Comparison of ENCODE assay signal across 8 cellular contexts in the genomic region with DNA sequence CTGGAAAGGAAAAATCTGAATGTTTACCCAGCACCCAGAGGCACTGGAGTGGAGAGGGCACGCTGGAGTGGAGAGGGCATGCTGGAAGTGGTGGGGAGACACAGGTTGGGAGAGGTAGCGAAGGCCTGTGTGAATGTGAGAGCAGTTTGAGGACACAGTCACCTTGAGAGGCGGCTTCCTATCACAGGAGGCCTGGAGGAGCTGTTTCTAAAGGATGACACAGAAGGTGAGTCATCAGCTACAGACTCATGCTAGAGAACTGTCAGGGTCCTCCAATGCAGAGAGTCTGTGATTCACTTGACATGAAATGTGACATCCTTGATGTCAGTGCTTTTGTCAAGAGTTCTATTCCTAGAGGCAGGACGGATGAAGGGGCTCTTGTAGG. TPM values are rescaled to one million over a fixed set of nuclear protein-coding genes. Genes with fewer than 3 reads are reported as not detected.
DNase-seq lines count a peak whose midpoint lies in the region; ATAC-seq, FAIRE-seq and TF ChIP-seq lines count a peak whose summit lies in the region.

No MANE protein-coding gene starts in this region.

- H2AFZ ChIP-seq in ACC112 (ENCODE audit: low read length, unreplicated experiment) = no peak overlapping the region

- H3K27me3 ChIP-seq in ACC112 (ENCODE audit: insufficient read depth, low read length) = no peaks in the 10 kb centered on the region
- no peaks in the 10 kb centered on the region for H3K27me3 ChIP-seq in HUES6 (ENCODE audit: control insufficient read depth, insufficient read depth, low read length)
- no peaks in the 10 kb centered on the region for H3K27me3 ChIP-seq in left lung

- intact Hi-C loops in left lung (cut with DNase I) = no loop called here

- H3K79me2 ChIP-seq in ACC112 (ENCODE audit: control insufficient read depth, insufficient read depth, low read length, unreplicated experiment) = peaks cover 13% of the 10 kb centered on the region

- DNase-seq in amniotic epithelial cell (ENCODE audit: low read depth) (peak; percentile 82), left lung (no peak), urothelium cell line (ENCODE audit: low spot score) (peak; percentile 82), HuH-7 (ENCODE audit: low spot score) (no peak), GM12891 (ENCODE audit: insufficient read length, low spot score) (no peak)

- FAIRE-seq in urothelium cell line (lab: Jason Lieb, UNC) (peak; percentile 76), GM12891 (lab: Jason Lieb, UNC) (no peak)

- no peaks in the 10 kb centered on the region for H3K36me3 ChIP-seq in ACC112 (ENCODE audit: insufficient read depth, low read length)
- H3K36me3 ChIP-seq in HUES6 (ENCODE audit: control insufficient read depth, insufficient read depth, low read length) = peaks cover 13% of the 10 kb centered on the region
- H3K36me3 ChIP-seq in left lung = peaks cover 0 to 11% of the 10 kb centered on the region in 2 donors

- TF ChIP-seq CTCF in left lung (IDR thresholded peaks at IDR 0.05) = no peak

- H3K4me3 ChIP-seq in ACC112 (ENCODE audit: low read depth, low read length) (no peak overlapping the region), HUES6 (ENCODE audit: low read depth, low read length) (no peak overlapping the region), left lung (no peak overlapping the region)

- TF ChIP-seq POLR2A in GM12891 (IDR thresholded peaks at IDR 0.05; ENCODE audit: low read depth, low read length) = no peak

- H3K9me3 ChIP-seq in HUES6 (ENCODE audit: control insufficient read depth, insufficient read depth, low read depth, low read length) (no peaks in the 10 kb centered on the region), left lung (no peaks in the 10 kb centered on the region)

- peak overlapping the region; percentile 65 for H3K27ac ChIP-seq in ACC112 (ENCODE audit: low read depth, low read length)
- peak overlapping the region; percentile 9; the same call in 1 of the 2 replicates for H3K27ac ChIP-seq in HUES6 (ENCODE audit: low read depth, low read length)
- H3K27ac ChIP-seq in left lung = peak overlapping the region in 1 of 2 donors; percentile 2

- H3K4me1 ChIP-seq in ACC112 (ENCODE audit: control insufficient read depth, insufficient read depth, low read length, unreplicated experiment) (peaks cover 28% of the 10 kb centered on the region), HUES6 (ENCODE audit: control insufficient read depth, insufficient read depth, low read length) (peaks cover 32% of the 10 kb centered on the region), left lung (peaks cover 6 to 20% of the 10 kb centered on the region in 2 donors)

- no peak overlapping the region for H3K9ac ChIP-seq in HUES6 (ENCODE audit: low read length)

- ATAC-seq in left lung (peak; percentile 83), GM21717 (IDR thresholded peaks at IDR 0.05; ENCODE audit: unreplicated experiment) (no peak)

TF ChIP-seq in GM12891, 5 proteins besides CTCF, POLR2A, EP300 and RAD21:
- TF ChIP-seq TAF1 (IDR thresholded peaks at IDR 0.05; ENCODE audit: low read depth, low read length) (no peak), POU2F2 (IDR thresholded peaks at IDR 0.05; ENCODE audit: low read depth, low read length) (no peak), POLR2AphosphoS5 (IDR thresholded peaks at IDR 0.05; ENCODE audit: low read depth, low read length) (no peak), PAX5 (IDR thresholded peaks at IDR 0.05; ENCODE audit: insufficient read depth, low read length, severe bottlenecking) (no peak), SPI1 (IDR thresholded peaks at IDR 0.05; ENCODE audit: low read depth, low read length) (no peak)

RNA-seq across cellular contexts. Expression of a gene that starts 13.8 kb away (rescaled TPM):
- under 1 TPM in 1 of 2 donors, not detected in 1; 0.50 TPM for total RNA-seq in left lung
- polyA plus RNA-seq in GM12891 (2012; ENCODE audit: low read depth, missing spikeins) = 1.8 TPM

RNA-seq across cellular contexts. Expression of a gene that starts 18.8 kb away (rescaled TPM):
- total RNA-seq in left lung = 10 to 100 TPM; 59.7 to 76.8 TPM
- 205 TPM for polyA plus RNA-seq in GM12891 (2012; ENCODE audit: low read depth, missing spikeins)

RNA-seq across cellular contexts. Expression of a gene that starts 24.8 kb away (rescaled TPM):
- 10 to 100 TPM; 25.4 to 29.6 TPM for total RNA-seq in left lung
- 12.3 TPM for polyA plus RNA-seq in GM12891 (2012; ENCODE audit: low read depth, missing spikeins)

RNA-seq across cellular contexts. Expression of a gene that starts 26.1 kb away (rescaled TPM):
- 10 to 100 TPM; 27.5 to 37.2 TPM for total RNA-seq in left lung
- polyA plus RNA-seq in GM12891 (2012; ENCODE audit: low read depth, missing spikeins) = 7.0 TPM

RNA-seq across cellular contexts. Expression of a gene that starts 33.2 kb away (rescaled TPM):
- total RNA-seq in left lung = 1 to 10 TPM in 1 of 2 donors, not detected in 1; 1.7 TPM
- 1.6 TPM for polyA plus RNA-seq in GM12891 (2012; ENCODE audit: low read depth, missing spikeins)

Comparison
In these comparisons a context has a peak if more than half of its experiments do, and no peak if none do; other contexts are left out.
1. DNase-seq: peak in amniotic epithelial cell (single experiment) and urothelium cell line (single experiment); none in left lung (0 of 2), HuH-7 (single experiment) and GM12891 (single experiment).